ENCODE assay signal across 1 cellular context in genomic region chr22:19412478-19412877, GRCh38.
TF ChIP-seq lines count a peak whose summit lies in the region.

No MANE protein-coding gene starts in this region.

TF ChIP-seq in GM23338, 12 proteins besides CTCF, POLR2A, EP300 and RAD21:
- TF ChIP-seq ZNF114 (CRISPR knock-in tag; IDR thresholded peaks at IDR 0.05) (no peak), ETS1 (IDR thresholded peaks at IDR 0.05) (no peak), EZH2 (IDR thresholded peaks at IDR 0.05; ENCODE audit: low read depth, unreplicated experiment) (no peak), STAT1 (IDR thresholded peaks at IDR 0.05; ENCODE audit: unreplicated experiment) (no peak), POLR2AphosphoS5 (IDR thresholded peaks at IDR 0.05; ENCODE audit: low read depth) (no peak), NANOG (IDR thresholded peaks at IDR 0.05; ENCODE audit: borderline replicate concordance) (no peak), ZNF331 (CRISPR knock-in tag; IDR thresholded peaks at IDR 0.05; ENCODE audit: low read depth) (no peak), CREB1 (CRISPR knock-in tag; IDR thresholded peaks at IDR 0.05; ENCODE audit: low read depth) (no peak), EZH2phosphoT487 (IDR thresholded peaks at IDR 0.05; ENCODE audit: unreplicated experiment) (no peak), REST (IDR thresholded peaks at IDR 0.05; ENCODE audit: unreplicated experiment) (no peak), ZNF462 (CRISPR knock-in tag; IDR thresholded peaks at IDR 0.05) (no peak), JUNB (IDR thresholded peaks at IDR 0.05; ENCODE audit: unreplicated experiment) (no peak)
